Comparison of ENCODE assay signal across 9 cellular contexts in the genomic region with DNA sequence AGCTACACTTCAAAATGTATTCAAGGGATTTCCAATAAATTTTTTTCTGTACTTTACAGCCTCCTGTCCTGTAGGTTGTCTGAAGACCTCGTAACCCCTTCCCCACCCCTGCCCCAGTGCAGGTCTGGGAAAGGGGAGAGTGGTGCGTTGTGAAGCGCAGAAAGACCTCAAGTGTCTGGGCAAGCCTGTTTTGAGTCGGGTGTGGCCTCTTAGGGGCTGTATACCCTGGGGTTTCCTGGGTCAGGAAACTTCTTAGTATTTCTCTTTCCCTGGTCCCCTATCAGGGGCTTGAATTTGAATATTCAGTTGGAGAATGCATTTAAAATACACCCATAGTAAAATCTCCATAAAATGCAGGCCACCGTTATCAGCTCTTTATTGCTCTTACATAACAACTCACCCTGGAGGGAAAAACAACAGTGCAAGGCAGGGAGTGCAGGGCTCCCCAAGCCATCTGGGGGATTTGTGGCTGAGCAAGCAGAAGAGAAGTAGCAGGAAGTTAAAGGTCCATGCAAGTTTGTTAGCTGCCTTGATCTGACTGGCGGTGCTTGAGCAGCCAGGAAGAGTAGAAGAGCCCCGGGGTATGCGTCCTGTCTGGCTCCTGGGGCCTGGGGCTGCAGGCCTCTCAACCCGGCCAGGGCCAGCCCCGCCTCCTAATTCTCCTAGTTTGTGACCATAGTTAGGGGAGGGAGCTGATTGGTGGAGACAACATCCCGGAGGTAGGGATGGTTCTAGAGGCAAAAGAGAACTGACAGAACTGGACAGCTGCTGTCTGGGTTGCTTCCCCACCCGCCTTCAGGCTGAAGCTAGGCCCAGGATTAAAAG. TPM values are rescaled to one million over a fixed set of nuclear protein-coding genes. Genes with fewer than 3 reads are reported as not detected.
DNase-seq lines count a peak whose midpoint lies in the region; ATAC-seq, FAIRE-seq and TF ChIP-seq lines count a peak whose summit lies in the region.
"Had no signal": no experiment of that assay in that cellular context is flagged by ENCODE, and none has a peak within 500 bp of the region (broad histone marks: within the 10 kb centered on the region; RNA-seq: fewer than 3 reads in every experiment).

No MANE protein-coding gene starts in this region.

- H3K9ac ChIP-seq in HepG2 (ENCODE audit: insufficient read depth, low read depth, low read length) = peak overlapping the region; percentile 45; the same call in 1 of the 2 replicates

- no peak overlapping the region for H3K4me3 Mint-ChIP-seq in stimulated activated naive CD8-positive, alpha-beta T cell treated with anti-CD3 and anti-CD28 coated beads, Interleukin-15, Interleukin-2, amounts not matched to agents 100 ng/mL and 50 ng/mL, for 24 hours
- H3K4me3 Mint-ChIP-seq in brain = no peak overlapping the region

- no peaks in the 10 kb centered on the region for H3K9me3 ChIP-seq in HepG2 (ENCODE audit: low read length)
- H3K9me3 ChIP-seq in tibial nerve = no peaks in the 10 kb centered on the region

- intact Hi-C loops in HepG2 (cut with micrococcal nuclease; ENCODE audit: unreplicated experiment) = loop anchor here (5.0 kb wide), 1 partner anchor 43 kb away; a partner anchor contains a TSS
- intact Hi-C loops in lower leg skin (cut with DNase I; ENCODE audit: low total_unique reads) = no loop called here

- H3K27me3 ChIP-seq in HepG2 (ENCODE audit: control insufficient read depth in 1 of 2, insufficient read depth in 2 of 2, low read length in 2 of 2) (no peaks in the 10 kb centered on the region), tibial nerve (no peaks in the 10 kb centered on the region)

- no TSS peak for BruUV-seq in HepG2 (replicated peaks; lab: Mats Ljungman, UMichigan)

- ATAC-seq in stimulated activated naive CD8-positive, alpha-beta T cell treated with anti-CD3 and anti-CD28 coated beads, Interleukin-15, Interleukin-2, amounts not matched to agents 100 U/mL and 50 U/mL, for 24 hours = no peak
- ATAC-seq in HepG2 = peak; percentile 68

- H3K4me2 ChIP-seq in HepG2 (ENCODE audit: low read depth, low read length) = peak overlapping the region; percentile 73

- H3K4me1 Mint-ChIP-seq in stimulated activated naive CD8-positive, alpha-beta T cell treated with anti-CD3 and anti-CD28 coated beads, Interleukin-15, Interleukin-2, amounts not matched to agents 100 ng/mL and 50 ng/mL, for 24 hours (ENCODE audit: low read depth) = peaks cover 63% of the 10 kb centered on the region
- peaks cover 17% of the 10 kb centered on the region for H3K4me1 Mint-ChIP-seq in brain

- WGBS in HepG2 (ENCODE audit: low lambda C conversion rate) = 55% methylated on average over 12 of the region's 12 CpGs
- 41 to 47% methylated on average over 12 of the region's 12 CpGs for WGBS in tibial nerve, 2 donors
- WGBS in lower leg skin, 2 donors = 32 to 33% methylated on average over 12 of the region's 12 CpGs

- TF ChIP-seq EP300 in HepG2 (IDR thresholded peaks at IDR 0.05; ENCODE audit: low read depth in 2 of 2, low read length in 2 of 2) = no peak
- TF ChIP-seq EP300 in HepG2 (CRISPR knock-in tag; IDR thresholded peaks at IDR 0.05; ENCODE audit: borderline replicate concordance) = no peak
- no peak for TF ChIP-seq EP300 in tibial nerve (IDR thresholded peaks at IDR 0.05)

- no peaks in the 10 kb centered on the region for H4K20me1 ChIP-seq in HepG2 (ENCODE audit: insufficient read depth, low read length)

- in situ Hi-C loops in HepG2 (cut with HindIII; ENCODE audit: extremely low pct_ligation_motif_present, low pct_unique_long_range_greater_than_20kb) = no loop called here

- H3K27ac ChIP-seq in HepG2 (ENCODE audit: extremely low read length, insufficient read depth, low read length) = peak overlapping the region; percentile 67
- H3K27ac ChIP-seq in tibial nerve = peak overlapping the region; percentile 59 to 87 (median 80)

- H3K9me3 Mint-ChIP-seq in stimulated activated naive CD8-positive, alpha-beta T cell treated with anti-CD3 and anti-CD28 coated beads, Interleukin-15, Interleukin-2, amounts not matched to agents 100 ng/mL and 50 ng/mL, for 24 hours = no peaks in the 10 kb centered on the region
- H3K9me3 Mint-ChIP-seq in brain = no peaks in the 10 kb centered on the region

- CTCF ChIA-PET in HepG2 (lab: Yijun Ruan, JAX; ENCODE audit: low intra/inter-chr PET ratio, low total read pairs) = no interaction called here

- H3K36me3 ChIP-seq in HepG2 (replicated peaks in 1 of 2; ENCODE audit: control insufficient read depth in 1 of 2, insufficient read depth in 2 of 2, low read length in 2 of 2) = peaks cover 41 to 55% of the 10 kb centered on the region in 2 experiments
- peaks cover 0 to 81% (median 19%) of the 10 kb centered on the region in 3 donors for H3K36me3 ChIP-seq in tibial nerve

- TF ChIP-seq CTCF in brain (conservative IDR thresholded peaks at IDR 0.05) (no peak), HepG2 (CRISPR knock-in tag; IDR thresholded peaks at IDR 0.05) (no peak), tibial nerve (IDR thresholded peaks at IDR 0.05) (no peak), lower leg skin (IDR thresholded peaks at IDR 0.05) (no peak)

- no peaks in the 10 kb centered on the region for H3K79me2 ChIP-seq in HepG2 (ENCODE audit: insufficient read depth, low read length)

- no peak overlapping the region for H2AFZ ChIP-seq in HepG2 (ENCODE audit: low read length)

- POLR2A ChIA-PET in HepG2 (lab: Yijun Ruan, JAX) = interaction anchor here (0.6 to 2.3 kb wide), 14 partner anchors 9 to 152 kb away, joined by 3 to 22 read pairs (median 3); a partner anchor contains a TSS

- H3K36me3 Mint-ChIP-seq in stimulated activated naive CD8-positive, alpha-beta T cell treated with anti-CD3 and anti-CD28 coated beads, Interleukin-15, Interleukin-2, amounts not matched to agents 100 ng/mL and 50 ng/mL, for 24 hours (ENCODE audit: low read depth) = peaks cover 34% of the 10 kb centered on the region
- peaks cover 43% of the 10 kb centered on the region for H3K36me3 Mint-ChIP-seq in brain

- no peak for TF ChIP-seq POLR2A in HepG2 (IDR thresholded peaks at IDR 0.05; ENCODE audit: insufficient read depth in 1 of 2, low read depth in 2 of 2, low read length in 2 of 2)
- no peak for TF ChIP-seq POLR2A in tibial nerve (IDR thresholded peaks at IDR 0.05)
- TF ChIP-seq POLR2A in lower leg skin (IDR thresholded peaks at IDR 0.05) = no peak

- peaks cover 27% of the 10 kb centered on the region for H3K4me1 ChIP-seq in HepG2 (ENCODE audit: insufficient read depth, low read length)
- peaks cover 3 to 61% (median 28%) of the 10 kb centered on the region in 4 donors for H3K4me1 ChIP-seq in tibial nerve

- no peak for FAIRE-seq in HepG2 (lab: Jason Lieb, UNC)
- FAIRE-seq: G401.6 had no signal

- TF ChIP-seq RAD21 in HepG2 (CRISPR knock-in tag; IDR thresholded peaks at IDR 0.05) = no peak

- H3K4me3 ChIP-seq in HepG2 (replicated peaks in 1 of 3; ENCODE audit: insufficient read depth in 1 of 3, low read depth in 2 of 3, low read length in 3 of 3) (peak overlapping the region in 1 of 3 experiments; percentile 19; a peak in 2 of 6 replicates), tibial nerve (no peak overlapping the region), lower leg skin (ENCODE audit: low read depth, poor library complexity, severe bottlenecking) (no peak overlapping the region)

- peak overlapping the region; percentile 12 for H3K27ac Mint-ChIP-seq in stimulated activated naive CD8-positive, alpha-beta T cell treated with anti-CD3 and anti-CD28 coated beads, Interleukin-15, Interleukin-2, amounts not matched to agents 100 ng/mL and 50 ng/mL, for 24 hours
- H3K27ac Mint-ChIP-seq in brain = peak overlapping the region; percentile 38 to 90 (median 48)

- DNase-seq in stimulated activated naive CD8-positive, alpha-beta T cell treated with anti-CD3 and anti-CD28 coated beads, Interleukin-15, Interleukin-2, amounts not matched to agents 100 U/mL and 50 U/mL, for 24 hours = no peak
- DNase-seq in HepG2 (ENCODE audit: low spot score) (peak; percentile 53), tibial nerve (ENCODE audit: low spot score in 2 of 2) (no peak), lower leg skin (ENCODE audit: low spot score in 2 of 2) (no peak), glomerular visceral epithelial cell (ENCODE audit: extremely low spot score) (no peak)
- no peak for DNase-seq in stimulated activated CD4-positive, alpha-beta T cell treated with anti-CD3 and anti-CD28 coated beads, Interleukin-4, amount 100 ng/mL, for 1 hour

- H3K27me3 Mint-ChIP-seq in stimulated activated naive CD8-positive, alpha-beta T cell treated with anti-CD3 and anti-CD28 coated beads, Interleukin-15, Interleukin-2, amounts not matched to agents 100 ng/mL and 50 ng/mL, for 24 hours = no peaks in the 10 kb centered on the region
- H3K27me3 Mint-ChIP-seq in brain = no peaks in the 10 kb centered on the region

RNA-seq across cellular contexts. Expression of a gene that starts 25.7 kb away (rescaled TPM):
- polyA plus RNA-seq in brain (ENCODE audit: insufficient read depth, low read depth, low replicate concordance) = 62.5 TPM
- total RNA-seq in HepG2 (2016; rRNA removed; fragmentation: Illumina TruSeq; extraction: Trizol) = 18.6 and 22.4 TPM in 2 replicates
- total RNA-seq in HepG2 (2016; cell fraction: cytosol; rRNA removed; fragmentation: Illumina TruSeq; extraction: Trizol; ENCODE audit: low read depth) = 2.2 and 2.6 TPM in 2 replicates
- 17.2 and 17.3 TPM in 2 replicates for total RNA-seq in HepG2 (2016; cell fraction: insoluble cytoplasmic fraction; rRNA removed; fragmentation: Illumina TruSeq; extraction: Trizol)
- total RNA-seq in HepG2 (2016; cell fraction: membrane; rRNA removed; fragmentation: Illumina TruSeq; extraction: Trizol) = 7.4 and 7.6 TPM in 2 replicates
- 19.5 and 19.8 TPM in 2 replicates for total RNA-seq in HepG2 (2016; cell fraction: nucleus; rRNA removed; fragmentation: Illumina TruSeq; extraction: Trizol)
- polyA plus RNA-seq in HepG2 (2011; rRNA removed) = 30.3 and 30.7 TPM in 2 replicates
- 11.4 and 13.8 TPM in 2 replicates for polyA plus RNA-seq in HepG2 (2011; cell fraction: cytosol; rRNA removed)
- 35.4 and 37.1 TPM in 2 replicates for polyA plus RNA-seq in HepG2 (2011; cell fraction: nucleus; rRNA removed)
- polyA plus RNA-seq in HepG2 (2012) = 17.6 and 26.9 TPM in 2 replicates
- 1.6 and 1.9 TPM in 2 replicates for polyA plus RNA-seq in HepG2 (2016; cell fraction: cytosol; fragmentation: Illumina TruSeq; extraction: Trizol; ENCODE audit: low read depth)
- polyA plus RNA-seq in HepG2 (2016; cell fraction: insoluble cytoplasmic fraction; fragmentation: Illumina TruSeq; extraction: Trizol; ENCODE audit: low read depth) = 20.3 and 30.3 TPM in 2 replicates
- 5.0 and 6.0 TPM in 2 replicates for polyA plus RNA-seq in HepG2 (2016; cell fraction: membrane; fragmentation: Illumina TruSeq; extraction: Trizol; ENCODE audit: low read depth)
- 34.1 and 41.6 TPM in 2 replicates for polyA plus RNA-seq in HepG2 (2016; cell fraction: nucleus; fragmentation: Illumina TruSeq; extraction: Trizol; ENCODE audit: insufficient read depth, low read depth)
- polyA minus RNA-seq in HepG2 (2011; rRNA and poly(A)+ RNA removed; ENCODE audit: low replicate concordance) = 57.4 and 70.9 TPM in 2 replicates
- polyA minus RNA-seq in HepG2 (2011; cell fraction: cytosol; rRNA and poly(A)+ RNA removed) = 31.2 and 36.9 TPM in 2 replicates
- polyA minus RNA-seq in HepG2 (2011; cell fraction: nucleus; rRNA and poly(A)+ RNA removed) = 17.0 and 22.0 TPM in 2 replicates
- 10 to 100 TPM; 47.9 to 83.0 (median 59.8) TPM for total RNA-seq in tibial nerve
- 10 to 100 TPM; 56.4 to 70.6 (median 64.3) TPM for total RNA-seq in lower leg skin

RNA-seq across cellular contexts. Expression of a gene that starts 26.2 kb away (rescaled TPM):
- 7.9 TPM for polyA plus RNA-seq in brain (ENCODE audit: insufficient read depth, low read depth, low replicate concordance)
- total RNA-seq in HepG2 (2016; rRNA removed; fragmentation: Illumina TruSeq; extraction: Trizol) = 8.3 and 12.5 TPM in 2 replicates
- total RNA-seq in HepG2 (2016; cell fraction: cytosol; rRNA removed; fragmentation: Illumina TruSeq; extraction: Trizol; ENCODE audit: low read depth) = 12.1 and 12.2 TPM in 2 replicates
- 6.9 and 11.8 TPM in 2 replicates for total RNA-seq in HepG2 (2016; cell fraction: insoluble cytoplasmic fraction; rRNA removed; fragmentation: Illumina TruSeq; extraction: Trizol)
- total RNA-seq in HepG2 (2016; cell fraction: membrane; rRNA removed; fragmentation: Illumina TruSeq; extraction: Trizol) = 4.8 TPM in 2 replicates
- total RNA-seq in HepG2 (2016; cell fraction: nucleus; rRNA removed; fragmentation: Illumina TruSeq; extraction: Trizol) = 12.2 and 12.7 TPM in 2 replicates
- polyA plus RNA-seq in HepG2 (2011; rRNA removed) = 11.2 and 15.6 TPM in 2 replicates
- 7.2 and 10.7 TPM in 2 replicates for polyA plus RNA-seq in HepG2 (2011; cell fraction: cytosol; rRNA removed)
- polyA plus RNA-seq in HepG2 (2011; cell fraction: nucleus; rRNA removed) = 29.5 and 29.9 TPM in 2 replicates
- polyA plus RNA-seq in HepG2 (2012) = 7.6 and 9.9 TPM in 2 replicates
- polyA plus RNA-seq in HepG2 (2016; cell fraction: cytosol; fragmentation: Illumina TruSeq; extraction: Trizol; ENCODE audit: low read depth) = 1.7 and 2.3 TPM in 2 replicates
- 8.7 and 9.3 TPM in 2 replicates for polyA plus RNA-seq in HepG2 (2016; cell fraction: insoluble cytoplasmic fraction; fragmentation: Illumina TruSeq; extraction: Trizol; ENCODE audit: low read depth)
- 3.3 and 3.7 TPM in 2 replicates for polyA plus RNA-seq in HepG2 (2016; cell fraction: membrane; fragmentation: Illumina TruSeq; extraction: Trizol; ENCODE audit: low read depth)
- 27.1 and 29.0 TPM in 2 replicates for polyA plus RNA-seq in HepG2 (2016; cell fraction: nucleus; fragmentation: Illumina TruSeq; extraction: Trizol; ENCODE audit: insufficient read depth, low read depth)
- 15.2 and 22.6 TPM in 2 replicates for polyA minus RNA-seq in HepG2 (2011; rRNA and poly(A)+ RNA removed; ENCODE audit: low replicate concordance)
- polyA minus RNA-seq in HepG2 (2011; cell fraction: cytosol; rRNA and poly(A)+ RNA removed) = 6.3 and 9.7 TPM in 2 replicates
- polyA minus RNA-seq in HepG2 (2011; cell fraction: nucleus; rRNA and poly(A)+ RNA removed) = 16.9 and 17.4 TPM in 2 replicates
- total RNA-seq in tibial nerve = 10 to 100 TPM in 3 of 4 donors, 1 to 10 TPM in 1; 8.8 to 21.6 (median 13.7) TPM
- total RNA-seq in lower leg skin = 10 to 100 TPM; 11.2 to 28.9 (median 16.2) TPM

RNA-seq across cellular contexts. Expression of a gene that starts 44.3 kb away (rescaled TPM):
- polyA plus RNA-seq in brain (ENCODE audit: insufficient read depth, low read depth, low replicate concordance) (not detected), HepG2 (2011; rRNA removed) (801 and 1,074 TPM in 2 replicates)
- total RNA-seq in HepG2 (2016; rRNA removed; fragmentation: Illumina TruSeq; extraction: Trizol) (110 and 330 TPM in 2 replicates), tibial nerve (not detected), lower leg skin (not detected)
- 32.5 and 33.6 TPM in 2 replicates for total RNA-seq in HepG2 (2016; cell fraction: cytosol; rRNA removed; fragmentation: Illumina TruSeq; extraction: Trizol; ENCODE audit: low read depth)
- total RNA-seq in HepG2 (2016; cell fraction: insoluble cytoplasmic fraction; rRNA removed; fragmentation: Illumina TruSeq; extraction: Trizol) = 93.3 and 344 TPM in 2 replicates
- total RNA-seq in HepG2 (2016; cell fraction: membrane; rRNA removed; fragmentation: Illumina TruSeq; extraction: Trizol) = 41.4 and 43.0 TPM in 2 replicates
- 288 and 346 TPM in 2 replicates for total RNA-seq in HepG2 (2016; cell fraction: nucleus; rRNA removed; fragmentation: Illumina TruSeq; extraction: Trizol)
- polyA plus RNA-seq in HepG2 (2011; cell fraction: cytosol; rRNA removed) = 955 and 1,075 TPM in 2 replicates
- polyA plus RNA-seq in HepG2 (2011; cell fraction: nucleus; rRNA removed) = 1,042 and 1,045 TPM in 2 replicates
- 447 and 558 TPM in 2 replicates for polyA plus RNA-seq in HepG2 (2012)
- polyA plus RNA-seq in HepG2 (2016; cell fraction: cytosol; fragmentation: Illumina TruSeq; extraction: Trizol; ENCODE audit: low read depth) = 25.3 and 27.2 TPM in 2 replicates
- polyA plus RNA-seq in HepG2 (2016; cell fraction: insoluble cytoplasmic fraction; fragmentation: Illumina TruSeq; extraction: Trizol; ENCODE audit: low read depth) = 93.3 and 115 TPM in 2 replicates
- polyA plus RNA-seq in HepG2 (2016; cell fraction: membrane; fragmentation: Illumina TruSeq; extraction: Trizol; ENCODE audit: low read depth) = 30.7 and 34.2 TPM in 2 replicates
- 450 and 474 TPM in 2 replicates for polyA plus RNA-seq in HepG2 (2016; cell fraction: nucleus; fragmentation: Illumina TruSeq; extraction: Trizol; ENCODE audit: insufficient read depth, low read depth)
- 0.51 and 1,039 TPM in 2 replicates for polyA minus RNA-seq in HepG2 (2011; rRNA and poly(A)+ RNA removed; ENCODE audit: low replicate concordance)
- 289 and 363 TPM in 2 replicates for polyA minus RNA-seq in HepG2 (2011; cell fraction: cytosol; rRNA and poly(A)+ RNA removed)
- polyA minus RNA-seq in HepG2 (2011; cell fraction: nucleus; rRNA and poly(A)+ RNA removed) = 449 and 482 TPM in 2 replicates

RNA-seq across cellular contexts. Expression of a gene that starts 57.3 kb away (rescaled TPM):
- polyA plus RNA-seq in brain (ENCODE audit: insufficient read depth, low read depth, low replicate concordance) (82.0 TPM), HepG2 (2011; rRNA removed) (76.3 and 77.3 TPM in 2 replicates)
- total RNA-seq in HepG2 (2016; rRNA removed; fragmentation: Illumina TruSeq; extraction: Trizol) (55.0 and 61.8 TPM in 2 replicates), tibial nerve (100 to 1,000 TPM; 113 to 203 (median 139) TPM), lower leg skin (100 to 1,000 TPM in 2 of 4 donors, 10 to 100 TPM in 2; 42.0 to 151 (median 98.0) TPM)
- total RNA-seq in HepG2 (2016; cell fraction: cytosol; rRNA removed; fragmentation: Illumina TruSeq; extraction: Trizol; ENCODE audit: low read depth) = 13.7 and 14.5 TPM in 2 replicates
- 58.5 and 64.2 TPM in 2 replicates for total RNA-seq in HepG2 (2016; cell fraction: insoluble cytoplasmic fraction; rRNA removed; fragmentation: Illumina TruSeq; extraction: Trizol)
- total RNA-seq in HepG2 (2016; cell fraction: membrane; rRNA removed; fragmentation: Illumina TruSeq; extraction: Trizol) = 46.2 and 49.5 TPM in 2 replicates
- total RNA-seq in HepG2 (2016; cell fraction: nucleus; rRNA removed; fragmentation: Illumina TruSeq; extraction: Trizol) = 30.0 and 38.4 TPM in 2 replicates
- 56.1 and 62.7 TPM in 2 replicates for polyA plus RNA-seq in HepG2 (2011; cell fraction: cytosol; rRNA removed)
- polyA plus RNA-seq in HepG2 (2011; cell fraction: nucleus; rRNA removed) = 84.0 and 100 TPM in 2 replicates
- polyA plus RNA-seq in HepG2 (2012) = 38.3 and 43.7 TPM in 2 replicates
- 10.8 and 11.5 TPM in 2 replicates for polyA plus RNA-seq in HepG2 (2016; cell fraction: cytosol; fragmentation: Illumina TruSeq; extraction: Trizol; ENCODE audit: low read depth)
- 62.7 and 66.3 TPM in 2 replicates for polyA plus RNA-seq in HepG2 (2016; cell fraction: insoluble cytoplasmic fraction; fragmentation: Illumina TruSeq; extraction: Trizol; ENCODE audit: low read depth)
- 31.9 and 39.2 TPM in 2 replicates for polyA plus RNA-seq in HepG2 (2016; cell fraction: membrane; fragmentation: Illumina TruSeq; extraction: Trizol; ENCODE audit: low read depth)
- polyA plus RNA-seq in HepG2 (2016; cell fraction: nucleus; fragmentation: Illumina TruSeq; extraction: Trizol; ENCODE audit: insufficient read depth, low read depth) = 48.8 and 53.2 TPM in 2 replicates
- 156 and 179 TPM in 2 replicates for polyA minus RNA-seq in HepG2 (2011; rRNA and poly(A)+ RNA removed; ENCODE audit: low replicate concordance)
- 39.7 and 48.5 TPM in 2 replicates for polyA minus RNA-seq in HepG2 (2011; cell fraction: cytosol; rRNA and poly(A)+ RNA removed)
- polyA minus RNA-seq in HepG2 (2011; cell fraction: nucleus; rRNA and poly(A)+ RNA removed) = 55.7 and 65.5 TPM in 2 replicates

RNA-seq across cellular contexts. Expression of a gene that starts 57.6 kb away (rescaled TPM):
- polyA plus RNA-seq in brain (ENCODE audit: insufficient read depth, low read depth, low replicate concordance) (1.9 TPM), HepG2 (2011; rRNA removed) (2.5 and 3.0 TPM in 2 replicates)
- total RNA-seq in HepG2 (2016; rRNA removed; fragmentation: Illumina TruSeq; extraction: Trizol) (4.8 and 6.9 TPM in 2 replicates), tibial nerve (1 to 10 TPM in 3 of 4 donors, under 1 TPM in 1; 0.59 to 5.2 (median 2.6) TPM), lower leg skin (1 to 10 TPM; 3.0 to 6.5 (median 4.8) TPM)
- 1.5 and 2.1 TPM in 2 replicates for total RNA-seq in HepG2 (2016; cell fraction: cytosol; rRNA removed; fragmentation: Illumina TruSeq; extraction: Trizol; ENCODE audit: low read depth)
- total RNA-seq in HepG2 (2016; cell fraction: insoluble cytoplasmic fraction; rRNA removed; fragmentation: Illumina TruSeq; extraction: Trizol) = 4.6 and 6.5 TPM in 2 replicates
- total RNA-seq in HepG2 (2016; cell fraction: membrane; rRNA removed; fragmentation: Illumina TruSeq; extraction: Trizol) = 4.0 and 4.8 TPM in 2 replicates
- total RNA-seq in HepG2 (2016; cell fraction: nucleus; rRNA removed; fragmentation: Illumina TruSeq; extraction: Trizol) = 1.5 and 3.2 TPM in 2 replicates
- polyA plus RNA-seq in HepG2 (2011; cell fraction: cytosol; rRNA removed) = 1.7 and 2.6 TPM in 2 replicates
- 2.5 and 3.5 TPM in 2 replicates for polyA plus RNA-seq in HepG2 (2011; cell fraction: nucleus; rRNA removed)
- 2.4 and 2.6 TPM in 2 replicates for polyA plus RNA-seq in HepG2 (2012)
- polyA plus RNA-seq in HepG2 (2016; cell fraction: cytosol; fragmentation: Illumina TruSeq; extraction: Trizol; ENCODE audit: low read depth) = 0.31 and 0.55 TPM in 2 replicates
- 4.2 and 4.6 TPM in 2 replicates for polyA plus RNA-seq in HepG2 (2016; cell fraction: insoluble cytoplasmic fraction; fragmentation: Illumina TruSeq; extraction: Trizol; ENCODE audit: low read depth)
- 1.1 and 1.2 TPM in 2 replicates for polyA plus RNA-seq in HepG2 (2016; cell fraction: membrane; fragmentation: Illumina TruSeq; extraction: Trizol; ENCODE audit: low read depth)
- polyA plus RNA-seq in HepG2 (2016; cell fraction: nucleus; fragmentation: Illumina TruSeq; extraction: Trizol; ENCODE audit: insufficient read depth, low read depth) = 1.9 and 3.3 TPM in 2 replicates
- 4.5 and 8.3 TPM in 2 replicates for polyA minus RNA-seq in HepG2 (2011; rRNA and poly(A)+ RNA removed; ENCODE audit: low replicate concordance)
- 2.2 TPM in 2 replicates for polyA minus RNA-seq in HepG2 (2011; cell fraction: cytosol; rRNA and poly(A)+ RNA removed)
- 2.2 and 4.4 TPM in 2 replicates for polyA minus RNA-seq in HepG2 (2011; cell fraction: nucleus; rRNA and poly(A)+ RNA removed)

Comparison
In these comparisons a context has a peak if more than half of its experiments do, and no peak if none do; other contexts are left out.
1. RNA of a gene that starts 44.3 kb away (total RNA-seq): 32.5 to 346 TPM in HepG2; not detected in tibial nerve and not detected in lower leg skin; every median in the first group is over 10 times any median in the second.